ENCODE assay signal across 9 cellular contexts in the genomic region with DNA sequence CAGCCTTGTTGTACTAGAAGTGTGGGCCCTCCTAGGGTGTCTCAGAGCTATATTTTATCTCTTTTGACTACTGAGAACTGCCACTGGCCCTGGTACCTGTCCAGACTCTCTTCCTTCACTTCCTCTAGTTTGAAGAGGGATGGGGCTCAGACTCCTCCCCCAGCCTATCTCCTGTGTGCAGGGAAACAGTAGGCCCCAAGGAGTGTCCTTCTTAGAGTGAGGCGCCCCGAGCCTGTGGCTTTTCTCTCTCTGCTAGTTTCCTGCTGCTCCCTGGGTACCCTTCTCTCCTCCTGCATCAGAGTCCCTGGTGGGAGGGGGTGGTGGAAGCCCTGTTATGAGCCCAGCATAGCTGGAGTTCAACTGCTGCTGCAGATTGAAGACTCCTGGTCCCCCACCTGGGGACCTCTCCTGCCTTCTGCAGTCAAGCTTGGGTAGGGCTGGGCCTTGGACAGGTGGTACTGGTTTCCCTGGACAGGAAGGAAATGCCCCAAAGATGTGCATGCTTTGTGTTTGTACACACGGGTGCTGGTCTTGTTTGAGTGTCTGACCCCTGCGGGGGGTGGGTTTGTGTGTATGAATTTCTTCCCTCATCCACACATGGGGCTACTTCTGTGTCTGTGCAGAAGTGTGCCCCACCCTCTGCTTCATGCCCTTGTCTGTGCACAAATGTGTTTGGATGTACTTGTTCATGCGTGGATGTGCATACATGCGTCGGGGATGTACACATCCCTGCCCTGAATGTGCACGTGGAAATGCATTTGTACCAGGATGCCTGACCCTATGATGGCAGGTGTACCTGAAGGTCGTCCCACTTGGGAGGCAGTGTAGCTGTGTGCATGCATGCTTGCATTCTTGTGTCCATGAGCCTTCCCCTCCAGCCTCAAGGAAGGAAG. TPM values are rescaled to one million over a fixed set of nuclear protein-coding genes. Genes with fewer than 3 reads are reported as not detected.
A peak's percentile ranks its signal among the peaks of the same experiment; 100 is the strongest.
DNase-seq lines count a peak whose midpoint lies in the region; ATAC-seq, FAIRE-seq and TF ChIP-seq lines count a peak whose summit lies in the region.
"Had no signal": no experiment of that assay in that cellular context is flagged by ENCODE, and none has a peak within 500 bp of the region (broad histone marks: within the 10 kb centered on the region; RNA-seq: fewer than 3 reads in every experiment).

No MANE protein-coding gene starts in this region.

- H3K27me3 ChIP-seq in thoracic aorta (replicated peaks; ENCODE audit: insufficient read depth) = no peaks in the 10 kb centered on the region

- H3K27ac ChIP-seq in VCaP = peak overlapping the region; percentile 47; the same call in 1 of the 2 replicates
- peak overlapping the region; percentile 22 to 58 for H3K27ac ChIP-seq in kidney (ENCODE audit: low read depth in 2 of 2, low read length in 2 of 2)
- H3K27ac ChIP-seq in thoracic aorta = peak overlapping the region; percentile 91

- H3K4me1 ChIP-seq in kidney (ENCODE audit: control insufficient read depth in 1 of 2, insufficient read depth in 1 of 2, low read depth in 1 of 2, low read length in 2 of 2) (peaks cover 48 to 69% of the 10 kb centered on the region in 2 donors), thoracic aorta (ENCODE audit: control insufficient read depth in 1 of 2, low read depth in 2 of 2) (peaks cover 82 to 91% of the 10 kb centered on the region in 2 donors)

- peaks cover 21% of the 10 kb centered on the region for H3K36me3 Mint-ChIP-seq in activated CD4-positive, alpha-beta T cell treated with anti-CD3 and anti-CD28 coated beads, Interleukin-2, amount 10 ng/mL, durations not matched to agents 7 days and 5 days (ENCODE audit: low read depth)

- no peak for ATAC-seq in thoracic aorta (ENCODE audit: insufficient number of reproducible peaks, low FRiP score, low read depth)
- ATAC-seq in GM19455 (IDR thresholded peaks at IDR 0.05; ENCODE audit: unreplicated experiment) = no peak

- peaks cover 72% of the 10 kb centered on the region for H3K4me1 Mint-ChIP-seq in activated CD4-positive, alpha-beta T cell treated with anti-CD3 and anti-CD28 coated beads, Interleukin-2, amount 10 ng/mL, durations not matched to agents 7 days and 5 days

- H3K4me3 ChIP-seq in kidney (ENCODE audit: low read length in 2 of 2) (peak overlapping the region in 1 of 2 donors; percentile 4), thoracic aorta (no peak overlapping the region)

- H3K9me3 ChIP-seq in kidney (ENCODE audit: control insufficient read depth in 1 of 2, low read length in 2 of 2) (no peaks in the 10 kb centered on the region), thoracic aorta (no peaks in the 10 kb centered on the region)

- DNase-seq in activated CD4-positive, alpha-beta T cell treated with anti-CD3 and anti-CD28 coated beads, Interleukin-2, amount 10 ng/mL, durations not matched to agents 7 days and 5 days = peak; percentile 30
- no peak for DNase-seq in activated CD4-positive, alpha-beta T cell treated with anti-CD3 and anti-CD28 coated beads for 48 hours
- DNase-seq in kidney (peak; percentile 60), thoracic aorta (ENCODE audit: low spot score) (no peak), NCI-H1930 (lab: John Stamatoyannopoulos, UW) (no peak), DMS79 treated with DMSO at 0.1 percent for 48 hours (lab: John Stamatoyannopoulos, UW) (no peak)

- POLR2A ChIA-PET in activated CD4-positive, alpha-beta T cell treated with anti-CD3 and anti-CD28 coated beads, Interleukin-2, amount 10 ng/mL, durations not matched to agents 7 days and 5 days (lab: Charles Lee) = no interaction called here

- no peak for FAIRE-seq in kidney (lab: Jason Lieb, UNC)
- FAIRE-seq: TTC549 had no signal

- H3K4me3 Mint-ChIP-seq in activated CD4-positive, alpha-beta T cell treated with anti-CD3 and anti-CD28 coated beads, Interleukin-2, amount 10 ng/mL, durations not matched to agents 7 days and 5 days = no peak overlapping the region

- intact Hi-C loops in kidney (cut with DNase I) = no loop called here

- no peaks in the 10 kb centered on the region for H3K9me3 Mint-ChIP-seq in activated CD4-positive, alpha-beta T cell treated with anti-CD3 and anti-CD28 coated beads, Interleukin-2, amount 10 ng/mL, durations not matched to agents 7 days and 5 days

- H3K36me3 ChIP-seq in kidney (ENCODE audit: control insufficient read depth in 1 of 2, insufficient read depth in 2 of 2, low read length in 2 of 2) (no peaks in the 10 kb centered on the region), thoracic aorta (no peaks in the 10 kb centered on the region)

- H3K27me3 Mint-ChIP-seq in activated CD4-positive, alpha-beta T cell treated with anti-CD3 and anti-CD28 coated beads, Interleukin-2, amount 10 ng/mL, durations not matched to agents 7 days and 5 days = no peaks in the 10 kb centered on the region

- no peak for TF ChIP-seq CTCF in VCaP (conservative IDR thresholded peaks at IDR 0.05)
- TF ChIP-seq CTCF in kidney (IDR thresholded peaks at IDR 0.05; ENCODE audit: borderline replicate concordance, extremely low read depth, insufficient read depth) = no peak
- no peak for TF ChIP-seq CTCF in thoracic aorta (IDR thresholded peaks at IDR 0.05)

- CTCF ChIA-PET in activated CD4-positive, alpha-beta T cell treated with anti-CD3 and anti-CD28 coated beads, Interleukin-2, amount 10 ng/mL, durations not matched to agents 7 days and 5 days (lab: Charles Lee) = interaction anchor here (0.6 to 3.3 kb wide), 9 partner anchors 9 to 124 kb away, joined by 3 to 32 read pairs (median 4); no protein-coding TSS in a partner anchor

- H3K27ac Mint-ChIP-seq in activated CD4-positive, alpha-beta T cell treated with anti-CD3 and anti-CD28 coated beads, Interleukin-2, amount 10 ng/mL, durations not matched to agents 7 days and 5 days = peak overlapping the region; percentile 66

- peak overlapping the region in 1 of 2 donors; percentile 13 for H3K9ac ChIP-seq in kidney (ENCODE audit: low read length in 2 of 2)

RNA-seq across cellular contexts. Expression of a gene that starts 6.9 kb away (rescaled TPM):
- 10 to 100 TPM; 66.6 to 66.7 TPM for total RNA-seq in activated CD4-positive, alpha-beta T cell treated with anti-CD3 and anti-CD28 coated beads, Interleukin-2, amount 10 ng/mL, durations not matched to agents 7 days and 5 days
- total RNA-seq in kidney = 45.7 TPM
- 22.5 TPM for polyA plus RNA-seq in kidney (ENCODE audit: insufficient read depth, low read depth, low replicate concordance)
- total RNA-seq in thoracic aorta = 10 to 100 TPM; 46.8 to 73.4 TPM

RNA-seq across cellular contexts. Expression of a gene that starts 28.2 kb away (rescaled TPM):
- 10 to 100 TPM; 81.1 to 98.8 TPM for total RNA-seq in activated CD4-positive, alpha-beta T cell treated with anti-CD3 and anti-CD28 coated beads, Interleukin-2, amount 10 ng/mL, durations not matched to agents 7 days and 5 days
- total RNA-seq in kidney (1.7 TPM), thoracic aorta (1 to 10 TPM in 1 of 2 donors, under 1 TPM in 1; 0.71 to 6.8 TPM)
- 0.49 TPM for polyA plus RNA-seq in kidney (ENCODE audit: insufficient read depth, low read depth, low replicate concordance)

RNA-seq across cellular contexts. Expression of a gene that starts 48.6 kb away (rescaled TPM):
- total RNA-seq in activated CD4-positive, alpha-beta T cell treated with anti-CD3 and anti-CD28 coated beads, Interleukin-2, amount 10 ng/mL, durations not matched to agents 7 days and 5 days = under 1 TPM in 1 of 2 experiments, not detected in 1; 0.22 TPM
- total RNA-seq in kidney (2.6 TPM), thoracic aorta (1 to 10 TPM in 1 of 2 donors, not detected in 1; 1.5 TPM)
- polyA plus RNA-seq in kidney (ENCODE audit: insufficient read depth, low read depth, low replicate concordance) = not detected

Comparison
In these comparisons a context has a peak if more than half of its experiments do, and no peak if none do; other contexts are left out.
1. DNase-seq: peak in activated CD4-positive, alpha-beta T cell treated with anti-CD3 and anti-CD28 coated beads, Interleukin-2, amount 10 ng/mL, durations not matched to agents 7 days and 5 days (single experiment) and kidney (single experiment); none in activated CD4-positive, alpha-beta T cell treated with anti-CD3 and anti-CD28 coated beads for 48 hours (single experiment), thoracic aorta (single experiment), NCI-H1930 (0 of 2) and DMS79 treated with DMSO at 0.1 percent for 48 hours (single experiment).
2. H3K27ac ChIP-seq: peak in every context shown above with its lines; median percentile 91 in thoracic aorta; 47 in VCaP; 40 in kidney.
3. RNA of a gene that starts 28.2 kb away (total RNA-seq): 81.1 to 98.8 TPM in activated CD4-positive, alpha-beta T cell treated with anti-CD3 and anti-CD28 coated beads, Interleukin-2, amount 10 ng/mL, durations not matched to agents 7 days and 5 days; 0.71 to 6.8 TPM in thoracic aorta and 1.7 TPM in kidney (single experiment); every median in the first group is over 10 times any median in the second.